ENCODE assay signal across 9 cellular contexts in the genomic region with DNA sequence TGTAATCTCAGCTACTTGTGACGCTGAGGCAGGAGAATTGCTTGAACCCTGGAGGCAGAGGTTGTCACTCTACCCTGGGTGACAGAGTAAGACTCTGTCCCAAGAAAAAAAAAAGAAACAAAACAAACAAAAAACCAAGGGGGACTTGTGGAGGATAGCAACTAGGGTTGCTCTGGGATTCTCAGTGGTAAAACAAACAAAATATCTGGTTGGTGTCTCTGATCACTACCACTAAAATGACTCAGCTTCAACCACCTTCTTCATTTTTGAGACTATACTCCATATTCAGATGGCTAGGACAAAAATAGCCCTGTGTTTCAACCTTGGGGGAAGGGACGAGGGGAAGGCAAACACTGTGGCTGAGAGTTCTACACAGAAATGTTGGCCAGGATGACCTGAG.
DNase-seq lines count a peak whose midpoint lies in the region; ATAC-seq and FAIRE-seq lines count a peak whose summit lies in the region.
"Had no signal": no experiment of that assay in that cellular context is flagged by ENCODE, and none has a peak within 500 bp of the region (broad histone marks: within the 10 kb centered on the region; RNA-seq: fewer than 3 reads in every experiment).

No MANE protein-coding gene starts in this region.

- peak; percentile 85 for FAIRE-seq in GM18507 (lab: Jason Lieb, UNC)

- ATAC-seq in GM21529 (IDR thresholded peaks at IDR 0.05; ENCODE audit: unreplicated experiment) = peak; percentile 87
- peak; percentile 88 for ATAC-seq in HG03469 (IDR thresholded peaks at IDR 0.05; ENCODE audit: unreplicated experiment)

- no peak for DNase-seq in GM18507 (ENCODE audit: extremely low spot score, insufficient read length, low read depth)
- peak; percentile 44 for DNase-seq in fibroblast of peridontal ligament (ENCODE audit: extremely low read depth)
- DNase-seq in NCI-H748 treated with DMSO at 0.1 percent for 48 hours (lab: John Stamatoyannopoulos, UW) = no peak
- DNase-seq in HPDE6-E6E7 (ENCODE audit: extremely low spot score) = no peak
- no peak for DNase-seq in NCI-H446 (lab: John Stamatoyannopoulos, UW)
- DNase-seq in activated naive CD4-positive, alpha-beta T cell treated with Interleukin-2 at 50 U/mL for 16 hours = no peak
- DNase-seq: esophagus squamous epithelium had no signal
